Comparison of ENCODE assay signal across 8 cellular contexts in genomic region chr1:14598498-14599172, GRCh38. TPM values are rescaled to one million over a fixed set of nuclear protein-coding genes. Genes with fewer than 3 reads are reported as not detected.
A peak's percentile ranks its signal among the peaks of the same experiment; 100 is the strongest.
DNase-seq lines count a peak whose midpoint lies in the region; ATAC-seq, FAIRE-seq and TF ChIP-seq lines count a peak whose summit lies in the region.

KAZN (plus strand) TSS chr1:14598685.

- no peak within 1 kb of the TSS for H3K4me3 Mint-ChIP-seq in activated T-helper 17 cell treated with anti-CD3 and anti-CD28 coated beads, Interleukin-2, amount 50 U/mL, for 72 hours

- H3K27me3 ChIP-seq in H7 (ENCODE audit: control insufficient read depth, insufficient read depth, low read length) (peaks cover 21% of the 10 kb centered on the region), hepatocyte (peaks cover 38% of the 10 kb centered on the region), gastrocnemius medialis (peaks cover 23 to 45% (median 41%) of the 10 kb centered on the region in 3 donors)

- peak within 1 kb of the TSS; percentile 93 for H2AFZ ChIP-seq in hepatocyte

- no peak for FAIRE-seq in RCC 7860 (lab: Jason Lieb, UNC)

- no peaks in the 10 kb centered on the region for H3K9me3 Mint-ChIP-seq in activated T-helper 17 cell treated with anti-CD3 and anti-CD28 coated beads, Interleukin-2, amount 50 U/mL, for 72 hours

- DNase-seq in H7 (peak; percentile 87), RCC 7860 (ENCODE audit: low spot score) (peak; percentile 27), hepatocyte (ENCODE audit: low spot score) (peak; percentile 76), gastrocnemius medialis (no peak), posterior vena cava (ENCODE audit: low spot score) (no peak), HT-29 (ENCODE audit: low spot score) (no peak)

- H3K27ac ChIP-seq in hepatocyte (peak within 1 kb of the TSS; percentile 86), gastrocnemius medialis (no peak within 1 kb of the TSS)

- ATAC-seq in gastrocnemius medialis (no peak), GM21515 (IDR thresholded peaks at IDR 0.05; ENCODE audit: unreplicated experiment) (no peak)
- ATAC-seq in activated T-helper 17 cell treated with anti-CD3 and anti-CD28 coated beads, Interleukin-2, amount 50 U/mL, for 72 hours (replicated peaks): no peak

- peaks cover 6% of the 10 kb centered on the region for H3K4me1 ChIP-seq in hepatocyte (ENCODE audit: insufficient read depth)
- H3K4me1 ChIP-seq in gastrocnemius medialis: no peaks in the 10 kb centered on the region

- peaks cover 46% of the 10 kb centered on the region for H3K27me3 Mint-ChIP-seq in activated T-helper 17 cell treated with anti-CD3 and anti-CD28 coated beads, Interleukin-2, amount 50 U/mL, for 72 hours

- H3K4me3 ChIP-seq in H7 (ENCODE audit: insufficient read depth, low read depth, low read length) (peak within 1 kb of the TSS; percentile 93), hepatocyte (peak within 1 kb of the TSS; percentile 81), gastrocnemius medialis (peak within 1 kb of the TSS; percentile 24 to 36 (median 27))

- intact Hi-C loops in gastrocnemius medialis (cut with DNase I; ENCODE audit: low total_unique reads): no loop called here
- intact Hi-C loops in posterior vena cava (cut with DNase I): no loop called here

- H3K4me1 Mint-ChIP-seq in activated T-helper 17 cell treated with anti-CD3 and anti-CD28 coated beads, Interleukin-2, amount 50 U/mL, for 72 hours: no peaks in the 10 kb centered on the region

- no peaks in the 10 kb centered on the region for H3K79me2 ChIP-seq in hepatocyte

- H3K36me3 ChIP-seq in H7 (replicated peaks; ENCODE audit: control insufficient read depth, insufficient read depth, low read length) (no peaks in the 10 kb centered on the region), hepatocyte (replicated peaks; ENCODE audit: insufficient read depth, low read depth) (no peaks in the 10 kb centered on the region), gastrocnemius medialis (no peaks in the 10 kb centered on the region)

- 0% methylated on average over 23 of the region's 80 CpGs for WGBS in hepatocyte (ENCODE audit: low lambda C conversion rate, missing lambda C conversion rate)

- H3K4me2 ChIP-seq in hepatocyte: peak within 1 kb of the TSS; percentile 98

- H3K9me2 ChIP-seq in hepatocyte (replicated peaks; ENCODE audit: insufficient read depth): no peaks in the 10 kb centered on the region

- H4K20me1 ChIP-seq in hepatocyte (ENCODE audit: insufficient read depth, poor library complexity, severe bottlenecking): no peaks in the 10 kb centered on the region

- TF ChIP-seq CTCF in hepatocyte (IDR thresholded peaks at IDR 0.05; ENCODE audit: poor library complexity) (no peak), gastrocnemius medialis (IDR thresholded peaks at IDR 0.05 in 4 of 5, conservative IDR thresholded peaks at IDR 0.05 in 1 of 5) (no peak)

- no peaks in the 10 kb centered on the region for H3K9me3 ChIP-seq in hepatocyte (ENCODE audit: low read depth)
- H3K9me3 ChIP-seq in gastrocnemius medialis: no peaks in the 10 kb centered on the region

- H3K36me3 Mint-ChIP-seq in activated T-helper 17 cell treated with anti-CD3 and anti-CD28 coated beads, Interleukin-2, amount 50 U/mL, for 72 hours (ENCODE audit: low read depth): no peaks in the 10 kb centered on the region

- H3K27ac Mint-ChIP-seq in activated T-helper 17 cell treated with anti-CD3 and anti-CD28 coated beads, Interleukin-2, amount 50 U/mL, for 72 hours: no peak within 1 kb of the TSS

- in situ Hi-C loops in gastrocnemius medialis (cut with MboI; ENCODE audit: low sequenced_read_pairs in 4 of 4): no loop called here

- no peak for TF ChIP-seq POLR2A in gastrocnemius medialis (IDR thresholded peaks at IDR 0.05)

RNA-seq across cellular contexts. Expression of gene KAZN, which starts in this region (rescaled TPM):
- total RNA-seq in H7 (2014; rRNA removed; shearing (Covaris generic)): 6.9 and 11.5 TPM in 2 replicates
- 7.9 and 9.3 TPM in 2 replicates for total RNA-seq in hepatocyte
- polyA plus RNA-seq in hepatocyte: 10.8 and 15.6 TPM in 2 replicates
- 1 to 10 TPM in 2 of 4 donors, under 1 TPM in 2; 0.05 to 2.2 (median 1.00) TPM for total RNA-seq in gastrocnemius medialis
- 10 to 100 TPM in 1 of 2 donors, 1 to 10 TPM in 1; 6.2 to 10.8 TPM for total RNA-seq in posterior vena cava
- under 1 TPM; 0.22 to 0.74 TPM for total RNA-seq in activated T-helper 17 cell treated with anti-CD3 and anti-CD28 coated beads, Interleukin-2, amount 50 U/mL, for 72 hours
- total RNA-seq in HT-29 (2014; rRNA removed; shearing (Covaris generic)): 0.38 and 1.1 TPM in 2 replicates

Comparison
In these comparisons a context has a peak if more than half of its experiments do, and no peak if none do; other contexts are left out.
1. DNase-seq: peak in H7 (single experiment), RCC 7860 (single experiment) and hepatocyte (single experiment); none in gastrocnemius medialis (0 of 2), posterior vena cava (single experiment) and HT-29 (single experiment).
2. H3K4me3 ChIP-seq: peak in every context shown above with its lines; median percentile 93 in H7; 81 in hepatocyte; 27 in gastrocnemius medialis.